ENCODE assay signal across 5 cellular contexts in genomic region chr5:68010740-68011139, GRCh38.
"Had no signal": no experiment of that assay in that cellular context is flagged by ENCODE, and none has a peak within 500 bp of the region (broad histone marks: within the 10 kb centered on the region; RNA-seq: fewer than 3 reads in every experiment).

No MANE protein-coding gene starts in this region.

- H3K4me1 Mint-ChIP-seq: GM23338, H9 had no signal

- H3K4me3 ChIP-seq: GM23338, K562 had no signal

- DNase-seq: H9, HCEC 1CT, IMR-90 had no signal

- ATAC-seq: GM23338, K562 had no signal

- H3K27ac Mint-ChIP-seq: GM23338, H9 had no signal

- H3K4me3 Mint-ChIP-seq: GM23338, H9 had no signal

- H3K9me3 Mint-ChIP-seq: GM23338 had no signal
